Comparison of ENCODE assay signal across 1 cellular context in genomic region chr11:6638437-6638836, GRCh38.
TF ChIP-seq lines count a peak whose summit lies in the region.

No MANE protein-coding gene starts in this region.

TF ChIP-seq in HepG2, 621 proteins besides CTCF, POLR2A, EP300 and RAD21:
- no peak for TF ChIP-seq KLF9 (CRISPR knock-in tag; IDR thresholded peaks at IDR 0.05; ENCODE audit: low read depth)
- TF ChIP-seq SMC3 (IDR thresholded peaks at IDR 0.05; ENCODE audit: low read length), result peak; percentile 12; the same call in 1 of the 2 replicates
- peak; percentile 66 for TF ChIP-seq STAG1 (CRISPR knock-in tag; IDR thresholded peaks at IDR 0.05)
TF ChIP-seq in HepG2: peak in this region for 2.
